ENCODE assay signal across 21 cellular contexts in genomic region chr5:37514946-37515345, GRCh38.
"Had no signal": no experiment of that assay in that cellular context is flagged by ENCODE, and none has a peak within 500 bp of the region (broad histone marks: within the 10 kb centered on the region; RNA-seq: fewer than 3 reads in every experiment).

No MANE protein-coding gene starts in this region.

- ATAC-seq: foreskin keratinocyte, gastroesophageal sphincter, heart right ventricle, left cardiac atrium, left lung, left ventricle myocardium superior had no signal

- H3K9me3 ChIP-seq: esophagus muscularis mucosa, gastroesophageal sphincter had no signal

- H3K27ac Mint-ChIP-seq: memory B cell had no signal

- DNase-seq: dermis blood vessel endothelial cell; dorsolateral prefrontal cortex; effector CD4-positive, alpha-beta T cell; effector memory CD4-positive, alpha-beta T cell; foreskin keratinocyte; heart right ventricle; hippocampal formation; left cardiac atrium; left lung; left ventricle myocardium superior; mammary epithelial cell; mesendoderm; midbrain had no signal

- FAIRE-seq: colon, endothelial cell of umbilical vein, frontal cortex, islet of Langerhans, keratinocyte had no signal

- H3K27me3 Mint-ChIP-seq: memory B cell had no signal

- H3K4me3 Mint-ChIP-seq: memory B cell had no signal
